In genomic region chr20:32485126-32485769, GRCh38 we compare ENCODE assay signal across 1 cellular context.
TF ChIP-seq lines count a peak whose summit lies in the region.

No MANE protein-coding gene starts in this region.

TF ChIP-seq in HepG2, 621 proteins besides CTCF, POLR2A, EP300 and RAD21 (continued from another document and continues in another):
- TF ChIP-seq ZFYVE20 (CRISPR knock-in tag; IDR thresholded peaks at IDR 0.05; ENCODE audit: borderline replicate concordance, low read depth), result no peak
- no peak for TF ChIP-seq ZNF343 (CRISPR knock-in tag; IDR thresholded peaks at IDR 0.05)
- TF ChIP-seq ZNF773 (CRISPR knock-in tag; IDR thresholded peaks at IDR 0.05; ENCODE audit: borderline replicate concordance), result no peak
- peak; percentile 61; the same call in 1 of the 2 replicates for TF ChIP-seq ZNF556 (CRISPR knock-in tag; IDR thresholded peaks at IDR 0.05; ENCODE audit: borderline replicate concordance)
- TF ChIP-seq NKX3-1 (CRISPR knock-in tag; IDR thresholded peaks at IDR 0.05), result no peak
- no peak for TF ChIP-seq ZNF768 (CRISPR knock-in tag; IDR thresholded peaks at IDR 0.05)
- TF ChIP-seq ZNF709 (CRISPR knock-in tag; IDR thresholded peaks at IDR 0.05), result no peak
- no peak for TF ChIP-seq MED8 (CRISPR knock-in tag; IDR thresholded peaks at IDR 0.05; ENCODE audit: insufficient replicate concordance)
- TF ChIP-seq ZBTB1 (CRISPR knock-in tag; IDR thresholded peaks at IDR 0.05; ENCODE audit: borderline replicate concordance), result no peak
- no peak for TF ChIP-seq ZNF432 (CRISPR knock-in tag; IDR thresholded peaks at IDR 0.05; ENCODE audit: borderline replicate concordance)
- no peak for TF ChIP-seq TCF12 (IDR thresholded peaks at IDR 0.05)
- no peak for TF ChIP-seq TCF12 (CRISPR knock-in tag; IDR thresholded peaks at IDR 0.05)
- no peak for TF ChIP-seq ZNF576 (CRISPR knock-in tag; IDR thresholded peaks at IDR 0.05)
- TF ChIP-seq TAF15 (IDR thresholded peaks at IDR 0.05; ENCODE audit: low read depth, low read length, poor library complexity, severe bottlenecking), result no peak
- peak; percentile 38 to 44; a peak in 1 of 4 replicates for TF ChIP-seq MAFK (conservative IDR thresholded peaks at IDR 0.05 in 1 of 2, IDR thresholded peaks at IDR 0.05 in 1 of 2; ENCODE audit: low read length in 2 of 2)
- no peak for TF ChIP-seq EEA1 (CRISPR knock-in tag; IDR thresholded peaks at IDR 0.05; ENCODE audit: borderline replicate concordance)
- TF ChIP-seq LCORL (IDR thresholded peaks at IDR 0.05), result no peak
- no peak; the same call in 1 of the 2 replicates for TF ChIP-seq LCORL (CRISPR knock-in tag; IDR thresholded peaks at IDR 0.05)
- TF ChIP-seq AFF4 (CRISPR knock-in tag; IDR thresholded peaks at IDR 0.05), result no peak
- no peak for TF ChIP-seq CREBL2 (CRISPR knock-in tag; IDR thresholded peaks at IDR 0.05; ENCODE audit: borderline replicate concordance)
- no peak for TF ChIP-seq RFXAP (CRISPR knock-in tag; IDR thresholded peaks at IDR 0.05; ENCODE audit: borderline replicate concordance)
- no peak for TF ChIP-seq TOPORS (CRISPR knock-in tag; IDR thresholded peaks at IDR 0.05)
- no peak for TF ChIP-seq ZNF674 (CRISPR knock-in tag; IDR thresholded peaks at IDR 0.05; ENCODE audit: low read depth)
- TF ChIP-seq ZBTB38 (CRISPR knock-in tag; IDR thresholded peaks at IDR 0.05), result no peak
- TF ChIP-seq KLF15 (CRISPR knock-in tag; IDR thresholded peaks at IDR 0.05; ENCODE audit: borderline replicate concordance), result no peak
- no peak for TF ChIP-seq ZNF704 (CRISPR knock-in tag; IDR thresholded peaks at IDR 0.05; ENCODE audit: borderline replicate concordance)
- TF ChIP-seq GABPB1 (CRISPR knock-in tag; IDR thresholded peaks at IDR 0.05), result no peak
- peak; percentile 63; the same call in 1 of the 2 replicates for TF ChIP-seq SIN3A (IDR thresholded peaks at IDR 0.05; ENCODE audit: borderline replicate concordance, low read depth, low read length)
- no peak for TF ChIP-seq KAT2B (IDR thresholded peaks at IDR 0.05; ENCODE audit: borderline replicate concordance, low read depth, low read length)
- TF ChIP-seq SCMH1 (CRISPR knock-in tag; IDR thresholded peaks at IDR 0.05; ENCODE audit: borderline replicate concordance), result no peak
- TF ChIP-seq RAD51 (IDR thresholded peaks at IDR 0.05; ENCODE audit: borderline replicate concordance), result no peak
- TF ChIP-seq ZNF710 (CRISPR knock-in tag; IDR thresholded peaks at IDR 0.05; ENCODE audit: borderline replicate concordance), result 0 out of 2 replicates have a peak, but pooled peaks have one; percentile 54
- no peak for TF ChIP-seq ATF5 (CRISPR knock-in tag; IDR thresholded peaks at IDR 0.05; ENCODE audit: low read depth)
- no peak for TF ChIP-seq HHEX (CRISPR knock-in tag; IDR thresholded peaks at IDR 0.05)
- peak; percentile 29; the same call in 1 of the 2 replicates for TF ChIP-seq ZNF788 (CRISPR knock-in tag; IDR thresholded peaks at IDR 0.05; ENCODE audit: borderline replicate concordance)
- no peak for TF ChIP-seq ZNF577 (CRISPR knock-in tag; IDR thresholded peaks at IDR 0.05; ENCODE audit: borderline replicate concordance, low read depth)
- TF ChIP-seq MNT (IDR thresholded peaks at IDR 0.05), result 0 out of 2 replicates have a peak, but pooled peaks have one; percentile 6
- no peak for TF ChIP-seq ZNF329 (CRISPR knock-in tag; IDR thresholded peaks at IDR 0.05; ENCODE audit: low read depth)
- TF ChIP-seq MIER3 (CRISPR knock-in tag; IDR thresholded peaks at IDR 0.05; ENCODE audit: borderline replicate concordance), result no peak; the same call in 1 of the 2 replicates
- TF ChIP-seq WIZ (CRISPR knock-in tag; IDR thresholded peaks at IDR 0.05), result no peak
- no peak for TF ChIP-seq ZFAT (CRISPR knock-in tag; conservative IDR thresholded peaks at IDR 0.05)
- no peak for TF ChIP-seq BRD4 (CRISPR knock-in tag; IDR thresholded peaks at IDR 0.05)
- TF ChIP-seq ARID3A (IDR thresholded peaks at IDR 0.05; ENCODE audit: low read depth, low read length), result peak; percentile 56
- no peak for TF ChIP-seq ZNF282 (IDR thresholded peaks at IDR 0.05; ENCODE audit: partially characterized antibody)
- no peak for TF ChIP-seq ZBTB7B (CRISPR knock-in tag; IDR thresholded peaks at IDR 0.05)
- TF ChIP-seq MATR3 (CRISPR knock-in tag; IDR thresholded peaks at IDR 0.05), result no peak
- peak; percentile 55; the same call in 1 of the 2 replicates for TF ChIP-seq FOXJ3 (CRISPR knock-in tag; IDR thresholded peaks at IDR 0.05; ENCODE audit: borderline replicate concordance)
- 0 out of 2 replicates have a peak, but pooled peaks have one; percentile 42 for TF ChIP-seq ZNF816 (CRISPR knock-in tag; IDR thresholded peaks at IDR 0.05; ENCODE audit: borderline replicate concordance)
- peak; percentile 73 for TF ChIP-seq SOX5 (CRISPR knock-in tag; IDR thresholded peaks at IDR 0.05; ENCODE audit: borderline replicate concordance)
- no peak for TF ChIP-seq ZNF10 (CRISPR knock-in tag; IDR thresholded peaks at IDR 0.05; ENCODE audit: borderline replicate concordance, low read depth)
- TF ChIP-seq ZNF180 (CRISPR knock-in tag; IDR thresholded peaks at IDR 0.05; ENCODE audit: borderline replicate concordance, low read depth), result no peak
- no peak; the same call in 1 of the 2 replicates for TF ChIP-seq ZNF3 (CRISPR knock-in tag; IDR thresholded peaks at IDR 0.05)
- TF ChIP-seq ZNF569 (CRISPR knock-in tag; IDR thresholded peaks at IDR 0.05; ENCODE audit: borderline replicate concordance), result no peak
- no peak for TF ChIP-seq YEATS2 (CRISPR knock-in tag; IDR thresholded peaks at IDR 0.05; ENCODE audit: borderline replicate concordance)
